Comparison of ENCODE assay signal across 9 cellular contexts in genomic region chr9:129964901-129965734, GRCh38.
A peak's percentile ranks its signal among the peaks of the same experiment; 100 is the strongest.
DNase-seq lines count a peak whose midpoint lies in the region; ATAC-seq and TF ChIP-seq lines count a peak whose summit lies in the region.
"Had no signal": no experiment of that assay in that cellular context is flagged by ENCODE, and none has a peak within 500 bp of the region (broad histone marks: within the 10 kb centered on the region; RNA-seq: fewer than 3 reads in every experiment).

No MANE protein-coding gene starts in this region.

- intact Hi-C loops in CD4-positive, alpha-beta T cell (cut with DNase I, micrococcal nuclease), result loop anchor here in 1 of 2 experiments (5.0 kb wide), 1 partner anchor 78 kb away; no protein-coding TSS in a partner anchor

- H3K27me3 Mint-ChIP-seq in CD4-positive, alpha-beta T cell, result no peaks in the 10 kb centered on the region
- H3K27me3 Mint-ChIP-seq in T-cell, result no peaks in the 10 kb centered on the region

- CTCF ChIA-PET in CD4-positive, alpha-beta T cell (lab: Charles Lee), result interaction anchor here (1.2 to 1.6 kb wide), 2 partner anchors 9 to 34 kb away, joined by 5 read pairs; no protein-coding TSS in a partner anchor
- CTCF ChIA-PET in T-cell (lab: Charles Lee) (interaction anchor here in 1 of 2 donors (0.6 to 2.5 kb wide), 2 partner anchors 43 to 612 kb away, joined by 7 to 8 read pairs; no protein-coding TSS in a partner anchor), RWPE1 (lab: Yijun Ruan, JAX) (interaction anchor here (1.1 kb wide), 2 partner anchors 88 to 142 kb away, joined by 3 to 6 read pairs; no protein-coding TSS in a partner anchor)

- peaks cover 84% of the 10 kb centered on the region for H3K36me3 Mint-ChIP-seq in CD4-positive, alpha-beta T cell (ENCODE audit: low read depth)
- peaks cover 30% of the 10 kb centered on the region for H3K36me3 Mint-ChIP-seq in T-cell

- TF ChIP-seq CTCF in CD4-positive, alpha-beta T cell (IDR thresholded peaks at IDR 0.05), result no peak
- TF ChIP-seq CTCF in fibroblast of mammary gland (conservative IDR thresholded peaks at IDR 0.05; ENCODE audit: control insufficient read depth, insufficient read depth, low read depth, low read length) (no peak), RWPE1 (conservative IDR thresholded peaks at IDR 0.05; ENCODE audit: low read depth) (no peak), omental fat pad (IDR thresholded peaks at IDR 0.05) (no peak)

- peak overlapping the region; percentile 99 for H3K27ac Mint-ChIP-seq in CD4-positive, alpha-beta T cell
- H3K27ac Mint-ChIP-seq in T-cell, result peak overlapping the region; percentile 97 to 99

- H3K4me3 ChIP-seq in fibroblast of mammary gland (ENCODE audit: control insufficient read depth, low read depth, low read length), result no peak overlapping the region
- H3K4me3 ChIP-seq: mucosa of descending colon had no signal

- no peaks in the 10 kb centered on the region for H3K9me3 ChIP-seq in CD4-positive, alpha-beta T cell (ENCODE audit: control insufficient read depth, low read length)
- H3K9me3 ChIP-seq: mucosa of descending colon had no signal

- ATAC-seq in CD4-positive, alpha-beta T cell (ENCODE audit: poor library complexity), result no peak
- ATAC-seq in T-cell (replicated peaks in 1 of 4) (no peak), GM19328 (IDR thresholded peaks at IDR 0.05; ENCODE audit: unreplicated experiment) (no peak), omental fat pad (ENCODE audit: low FRiP score) (no peak)
- ATAC-seq: mucosa of descending colon had no signal

- POLR2A ChIA-PET in CD4-positive, alpha-beta T cell (lab: Charles Lee), result interaction anchor here (0.6 to 4.0 kb wide), 11 partner anchors 8 to 113 kb away, joined by 3 to 55 read pairs (median 8); partner anchors contain the start of genes FNBP1 and GPR107
- POLR2A ChIA-PET in T-cell (lab: Charles Lee), result interaction anchor here (0.6 to 1.4 kb wide), 10 partner anchors 8 to 114 kb away, joined by 3 to 5 read pairs (median 4); partner anchors contain the start of gene FNBP1 (in 1 of the 2)
- POLR2A ChIA-PET in RWPE1 (lab: Yijun Ruan, JAX; ENCODE audit: low non-redundant PET), result no interaction called here

- H3K27ac ChIP-seq in CD4-positive, alpha-beta T cell (ENCODE audit: low read depth, low read length), result peak overlapping the region; percentile 95
- H3K27ac ChIP-seq in RWPE1, result no peak overlapping the region

- no peaks in the 10 kb centered on the region for H3K9me3 Mint-ChIP-seq in CD4-positive, alpha-beta T cell
- H3K9me3 Mint-ChIP-seq in T-cell, result no peaks in the 10 kb centered on the region

- peaks cover 87% of the 10 kb centered on the region for H3K4me1 Mint-ChIP-seq in CD4-positive, alpha-beta T cell (ENCODE audit: low read depth)
- H3K4me1 Mint-ChIP-seq in T-cell, result peaks cover 74 to 79% (median 77%) of the 10 kb centered on the region in 3 donors

- H3K27me3 ChIP-seq in CD4-positive, alpha-beta T cell (ENCODE audit: control insufficient read depth, insufficient read depth, low read length), result no peaks in the 10 kb centered on the region

- H3K4me3 Mint-ChIP-seq in CD4-positive, alpha-beta T cell, result peak overlapping the region; percentile 15
- peak overlapping the region in 1 of 3 donors; percentile 82 for H3K4me3 Mint-ChIP-seq in T-cell

- DNase-seq in CD4-positive, alpha-beta T cell, result no peak
- DNase-seq in T-cell (no peak), fibroblast of mammary gland (ENCODE audit: low read depth) (peak; percentile 79), pons (ENCODE audit: low spot score) (peak; percentile 70), RWPE1 (ENCODE audit: low spot score) (no peak), NCI-H524 (lab: John Stamatoyannopoulos, UW) (no peak), omental fat pad (ENCODE audit: low spot score) (no peak)

Comparison
In these comparisons a context has a peak if more than half of its experiments do, and no peak if none do; other contexts are left out.
1. DNase-seq: peak in fibroblast of mammary gland (single experiment) and pons (single experiment); none in CD4-positive, alpha-beta T cell (0 of 10), T-cell (0 of 34), RWPE1 (single experiment), NCI-H524 (0 of 2) and omental fat pad (single experiment).